1 cellular context compared by ENCODE assay signal in the genomic region with DNA sequence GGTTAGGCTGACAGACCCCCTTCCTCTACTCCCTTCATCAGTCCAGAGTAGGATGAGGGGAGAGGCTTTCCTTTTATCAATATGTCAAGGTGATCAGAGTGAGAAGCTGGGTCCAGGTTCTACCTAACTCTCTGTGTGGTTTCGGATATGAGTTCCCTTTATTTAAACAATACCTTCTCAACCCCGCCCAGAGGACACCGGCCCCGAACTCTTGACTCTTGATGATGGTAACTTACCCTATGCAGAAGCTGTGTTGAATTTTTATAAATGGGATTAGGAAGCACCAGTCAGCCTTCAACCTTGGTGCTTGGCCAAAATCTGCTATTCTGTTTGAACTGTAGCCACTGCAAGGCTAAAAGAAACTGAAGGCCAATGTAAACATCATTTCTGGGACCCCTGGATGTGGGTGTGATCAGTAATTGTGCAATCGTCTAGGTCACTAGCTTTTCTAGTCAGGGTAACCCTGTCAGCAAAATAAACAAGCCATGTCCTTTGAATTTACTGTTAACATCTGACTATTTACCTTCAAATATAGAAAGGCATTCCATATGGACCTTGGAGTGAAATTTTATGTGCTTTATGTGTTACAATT.
A peak's percentile ranks its signal among the peaks of the same experiment; 100 is the strongest.
TF ChIP-seq lines count a peak whose summit lies in the region.

No MANE protein-coding gene starts in this region.

TF ChIP-seq in HepG2, 621 proteins besides CTCF, POLR2A, EP300 and RAD21 (continued from another document and continues in another):
- TF ChIP-seq ZNF691 (CRISPR knock-in tag; IDR thresholded peaks at IDR 0.05; ENCODE audit: borderline replicate concordance, low read depth) (no peak), HMGXB3 (CRISPR knock-in tag; IDR thresholded peaks at IDR 0.05; ENCODE audit: borderline replicate concordance) (no peak), ZMAT5 (CRISPR knock-in tag; IDR thresholded peaks at IDR 0.05; ENCODE audit: borderline replicate concordance, low read depth) (no peak), ZFP90 (CRISPR knock-in tag; IDR thresholded peaks at IDR 0.05; ENCODE audit: borderline replicate concordance) (peak; percentile 43), ZNF232 (CRISPR knock-in tag; IDR thresholded peaks at IDR 0.05; ENCODE audit: borderline replicate concordance) (peak; percentile 100), ZNF761 (CRISPR knock-in tag; conservative IDR thresholded peaks at IDR 0.05) (no peak), HNF4G (IDR thresholded peaks at IDR 0.05; ENCODE audit: borderline replicate concordance, low read depth, low read length) (peak; percentile 33; the same call in 1 of the 2 replicates), HNF4G (CRISPR knock-in tag; IDR thresholded peaks at IDR 0.05; ENCODE audit: borderline replicate concordance, low read depth) (peak; percentile 32; the same call in 1 of the 2 replicates), NCOR1 (IDR thresholded peaks at IDR 0.05; ENCODE audit: borderline replicate concordance, low read length) (peak; percentile 59; the same call in 1 of the 2 replicates), SRSF1 (optimal IDR thresholded peaks at IDR 0.05; ENCODE audit: low read depth, low read length) (no peak), NR2F6 (IDR thresholded peaks at IDR 0.05) (peak; percentile 87), NR2F6 (CRISPR knock-in tag; IDR thresholded peaks at IDR 0.05) (peak; percentile 84), HDAC1 (CRISPR knock-in tag; IDR thresholded peaks at IDR 0.05) (peak; percentile 61), DBP (CRISPR knock-in tag; IDR thresholded peaks at IDR 0.05; ENCODE audit: not compliant biosample characterization) (no peak), GATAD2A (CRISPR knock-in tag; IDR thresholded peaks at IDR 0.05) (peak; percentile 98), MED1 (CRISPR knock-in tag; IDR thresholded peaks at IDR 0.05) (peak; percentile 88), PITX1 (CRISPR knock-in tag; IDR thresholded peaks at IDR 0.05) (peak; percentile 92), TBX3 (IDR thresholded peaks at IDR 0.05; ENCODE audit: borderline replicate concordance) (peak; percentile 37; the same call in 1 of the 2 replicates), SMAD1 (CRISPR knock-in tag; IDR thresholded peaks at IDR 0.05; ENCODE audit: borderline replicate concordance, low read depth) (no peak), ZNF496 (CRISPR knock-in tag; IDR thresholded peaks at IDR 0.05; ENCODE audit: insufficient replicate concordance) (no peak), ZNF512 (CRISPR knock-in tag; IDR thresholded peaks at IDR 0.05) (no peak), ZNF124 (CRISPR knock-in tag; IDR thresholded peaks at IDR 0.05) (no peak), TBX2 (CRISPR knock-in tag; IDR thresholded peaks at IDR 0.05; ENCODE audit: borderline replicate concordance) (peak; percentile 69; the same call in 1 of the 2 replicates)
- TF ChIP-seq, protein P1, sequence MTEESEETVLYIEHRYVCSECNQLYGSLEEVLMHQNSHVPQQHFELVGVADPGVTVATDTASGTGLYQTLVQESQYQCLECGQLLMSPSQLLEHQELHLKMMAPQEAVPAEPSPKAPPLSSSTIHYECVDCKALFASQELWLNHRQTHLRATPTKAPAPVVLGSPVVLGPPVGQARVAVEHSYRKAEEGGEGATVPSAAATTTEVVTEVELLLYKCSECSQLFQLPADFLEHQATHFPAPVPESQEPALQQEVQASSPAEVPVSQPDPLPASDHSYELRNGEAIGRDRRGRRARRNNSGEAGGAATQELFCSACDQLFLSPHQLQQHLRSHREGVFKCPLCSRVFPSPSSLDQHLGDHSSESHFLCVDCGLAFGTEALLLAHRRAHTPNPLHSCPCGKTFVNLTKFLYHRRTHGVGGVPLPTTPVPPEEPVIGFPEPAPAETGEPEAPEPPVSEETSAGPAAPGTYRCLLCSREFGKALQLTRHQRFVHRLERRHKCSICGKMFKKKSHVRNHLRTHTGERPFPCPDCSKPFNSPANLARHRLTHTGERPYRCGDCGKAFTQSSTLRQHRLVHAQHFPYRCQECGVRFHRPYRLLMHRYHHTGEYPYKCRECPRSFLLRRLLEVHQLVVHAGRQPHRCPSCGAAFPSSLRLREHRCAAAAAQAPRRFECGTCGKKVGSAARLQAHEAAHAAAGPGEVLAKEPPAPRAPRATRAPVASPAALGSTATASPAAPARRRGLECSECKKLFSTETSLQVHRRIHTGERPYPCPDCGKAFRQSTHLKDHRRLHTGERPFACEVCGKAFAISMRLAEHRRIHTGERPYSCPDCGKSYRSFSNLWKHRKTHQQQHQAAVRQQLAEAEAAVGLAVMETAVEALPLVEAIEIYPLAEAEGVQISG (CRISPR knock-in tag; IDR thresholded peaks at IDR 0.05) = peak; percentile 38; the same call in 1 of the 2 replicates
- TF ChIP-seq, protein P2, sequence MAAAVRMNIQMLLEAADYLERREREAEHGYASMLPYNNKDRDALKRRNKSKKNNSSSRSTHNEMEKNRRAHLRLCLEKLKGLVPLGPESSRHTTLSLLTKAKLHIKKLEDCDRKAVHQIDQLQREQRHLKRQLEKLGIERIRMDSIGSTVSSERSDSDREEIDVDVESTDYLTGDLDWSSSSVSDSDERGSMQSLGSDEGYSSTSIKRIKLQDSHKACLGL (CRISPR knock-in tag; IDR thresholded peaks at IDR 0.05) = no peak
- TF ChIP-seq, protein P3, sequence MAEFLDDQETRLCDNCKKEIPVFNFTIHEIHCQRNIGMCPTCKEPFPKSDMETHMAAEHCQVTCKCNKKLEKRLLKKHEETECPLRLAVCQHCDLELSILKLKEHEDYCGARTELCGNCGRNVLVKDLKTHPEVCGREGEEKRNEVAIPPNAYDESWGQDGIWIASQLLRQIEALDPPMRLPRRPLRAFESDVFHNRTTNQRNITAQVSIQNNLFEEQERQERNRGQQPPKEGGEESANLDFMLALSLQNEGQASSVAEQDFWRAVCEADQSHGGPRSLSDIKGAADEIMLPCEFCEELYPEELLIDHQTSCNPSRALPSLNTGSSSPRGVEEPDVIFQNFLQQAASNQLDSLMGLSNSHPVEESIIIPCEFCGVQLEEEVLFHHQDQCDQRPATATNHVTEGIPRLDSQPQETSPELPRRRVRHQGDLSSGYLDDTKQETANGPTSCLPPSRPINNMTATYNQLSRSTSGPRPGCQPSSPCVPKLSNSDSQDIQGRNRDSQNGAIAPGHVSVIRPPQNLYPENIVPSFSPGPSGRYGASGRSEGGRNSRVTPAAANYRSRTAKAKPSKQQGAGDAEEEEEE (CRISPR knock-in tag; IDR thresholded peaks at IDR 0.05; ENCODE audit: borderline replicate concordance) = no peak
- TF ChIP-seq, protein P4, sequence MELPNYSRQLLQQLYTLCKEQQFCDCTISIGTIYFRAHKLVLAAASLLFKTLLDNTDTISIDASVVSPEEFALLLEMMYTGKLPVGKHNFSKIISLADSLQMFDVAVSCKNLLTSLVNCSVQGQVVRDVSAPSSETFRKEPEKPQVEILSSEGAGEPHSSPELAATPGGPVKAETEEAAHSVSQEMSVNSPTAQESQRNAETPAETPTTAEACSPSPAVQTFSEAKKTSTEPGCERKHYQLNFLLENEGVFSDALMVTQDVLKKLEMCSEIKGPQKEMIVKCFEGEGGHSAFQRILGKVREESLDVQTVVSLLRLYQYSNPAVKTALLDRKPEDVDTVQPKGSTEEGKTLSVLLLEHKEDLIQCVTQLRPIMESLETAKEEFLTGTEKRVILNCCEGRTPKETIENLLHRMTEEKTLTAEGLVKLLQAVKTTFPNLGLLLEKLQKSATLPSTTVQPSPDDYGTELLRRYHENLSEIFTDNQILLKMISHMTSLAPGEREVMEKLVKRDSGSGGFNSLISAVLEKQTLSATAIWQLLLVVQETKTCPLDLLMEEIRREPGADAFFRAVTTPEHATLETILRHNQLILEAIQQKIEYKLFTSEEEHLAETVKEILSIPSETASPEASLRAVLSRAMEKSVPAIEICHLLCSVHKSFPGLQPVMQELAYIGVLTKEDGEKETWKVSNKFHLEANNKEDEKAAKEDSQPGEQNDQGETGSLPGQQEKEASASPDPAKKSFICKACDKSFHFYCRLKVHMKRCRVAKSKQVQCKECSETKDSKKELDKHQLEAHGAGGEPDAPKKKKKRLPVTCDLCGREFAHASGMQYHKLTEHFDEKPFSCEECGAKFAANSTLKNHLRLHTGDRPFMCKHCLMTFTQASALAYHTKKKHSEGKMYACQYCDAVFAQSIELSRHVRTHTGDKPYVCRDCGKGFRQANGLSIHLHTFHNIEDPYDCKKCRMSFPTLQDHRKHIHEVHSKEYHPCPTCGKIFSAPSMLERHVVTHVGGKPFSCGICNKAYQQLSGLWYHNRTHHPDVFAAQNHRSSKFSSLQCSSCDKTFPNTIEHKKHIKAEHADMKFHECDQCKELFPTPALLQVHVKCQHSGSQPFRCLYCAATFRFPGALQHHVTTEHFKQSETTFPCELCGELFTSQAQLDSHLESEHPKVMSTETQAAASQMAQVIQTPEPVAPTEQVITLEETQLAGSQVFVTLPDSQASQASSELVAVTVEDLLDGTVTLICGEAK (IDR thresholded peaks at IDR 0.05) = no peak
- TF ChIP-seq, protein P4 (CRISPR knock-in tag; IDR thresholded peaks at IDR 0.05) = no peak; the same call in 1 of the 2 replicates
